ENCODE assay signal across 11 cellular contexts in genomic region chr3:43291546-43291945, GRCh38. TPM values are rescaled to one million over a fixed set of nuclear protein-coding genes. Genes with fewer than 3 reads are reported as not detected.
DNase-seq lines count a peak whose midpoint lies in the region; ATAC-seq and TF ChIP-seq lines count a peak whose summit lies in the region.
"Had no signal": no experiment of that assay in that cellular context is flagged by ENCODE, and none has a peak within 500 bp of the region (broad histone marks: within the 10 kb centered on the region; RNA-seq: fewer than 3 reads in every experiment).

No MANE protein-coding gene starts in this region.

- in situ Hi-C loops in GM23248 (cut with MboI), result no loop called here

- no peak for ATAC-seq in left ventricle myocardium superior
- no peak for ATAC-seq in lower lobe of right lung
- ATAC-seq in HG02759 (IDR thresholded peaks at IDR 0.05; ENCODE audit: unreplicated experiment), result no peak

- H3K9me2 ChIP-seq in GM23248 (ENCODE audit: insufficient read depth), result no peaks in the 10 kb centered on the region

- POLR2A ChIA-PET in RWPE1 (lab: Yijun Ruan, JAX; ENCODE audit: low non-redundant PET), result no interaction called here

- H3K27me3 ChIP-seq in left ventricle myocardium inferior (ENCODE audit: low read depth) (no peaks in the 10 kb centered on the region), lower lobe of right lung (ENCODE audit: low read depth) (no peaks in the 10 kb centered on the region), GM23248 (replicated peaks; ENCODE audit: insufficient read depth) (no peaks in the 10 kb centered on the region)
- H3K27me3 ChIP-seq: colonic mucosa, sigmoid colon had no signal

- peaks cover 96% of the 10 kb centered on the region for H3K4me1 ChIP-seq in left ventricle myocardium inferior
- H3K4me1 ChIP-seq in lower lobe of right lung, result peaks cover 87% of the 10 kb centered on the region
- peaks cover 33% of the 10 kb centered on the region for H3K4me1 ChIP-seq in GM23248 (ENCODE audit: insufficient read depth)

- H3K27me3 Mint-ChIP-seq in activated T-helper 2 cell treated with anti-CD3 and anti-CD28 coated beads, Interferon-gamma antibody, Interleukin-2, Interleukin-4, amounts not matched to agents 10 μg/mL and 5 μg/mL and 100 μg/mL, durations not matched to agents 14 hours and 24 hours and 36 hours (ENCODE audit: low read depth), result no peaks in the 10 kb centered on the region

- no peak overlapping the region for H2AFZ ChIP-seq in GM23248

- CTCF ChIA-PET in RWPE1 (lab: Yijun Ruan, JAX), result no interaction called here

- H3K27ac Mint-ChIP-seq in activated T-helper 2 cell treated with anti-CD3 and anti-CD28 coated beads, Interferon-gamma antibody, Interleukin-2, Interleukin-4, amounts not matched to agents 10 μg/mL and 5 μg/mL and 100 μg/mL, durations not matched to agents 14 hours and 24 hours and 36 hours, result peak overlapping the region; percentile 24

- H3K4me2 ChIP-seq in GM23248 (ENCODE audit: unreplicated experiment), result no peak overlapping the region

- 82 to 97% methylated on average over 1 of the region's 1 CpG for WGBS in GM23248 (ENCODE audit: low coverage in 1 of 2, low lambda C conversion rate in 2 of 2, missing lambda C conversion rate in 2 of 2), 2 experiments

- H3F3A ChIP-seq in GM23248 (ENCODE audit: insufficient read depth), result no peaks in the 10 kb centered on the region; the same call in 1 of the 2 replicates

- H3K27ac ChIP-seq in left ventricle myocardium inferior (replicated peaks) (peak overlapping the region; percentile 95), lower lobe of right lung (peak overlapping the region; percentile 83), GM23248 (no peak overlapping the region), RWPE1 (no peak overlapping the region)
- H3K27ac ChIP-seq: colonic mucosa had no signal

- H3K9me3 ChIP-seq in left ventricle myocardium inferior (replicated peaks), result no peaks in the 10 kb centered on the region
- no peaks in the 10 kb centered on the region for H3K9me3 ChIP-seq in lower lobe of right lung
- no peaks in the 10 kb centered on the region for H3K9me3 ChIP-seq in GM23248 (ENCODE audit: low read depth)
- H3K9me3 ChIP-seq: colonic mucosa, sigmoid colon had no signal

- DNase-seq in left ventricle myocardium inferior, result no peak
- DNase-seq in left ventricle myocardium superior, result no peak
- DNase-seq in activated T-helper 2 cell treated with anti-CD3 and anti-CD28 coated beads, Interferon-gamma antibody, Interleukin-2, Interleukin-4, amounts not matched to agents 10 μg/mL and 5 μg/mL and 100 μg/mL, durations not matched to agents 14 hours and 24 hours and 36 hours (ENCODE audit: low spot score), result no peak
- no peak for DNase-seq in lower lobe of right lung
- DNase-seq in NCI-H187 treated with DMSO at 0.1 percent for 48 hours (lab: John Stamatoyannopoulos, UW), result no peak
- DNase-seq in GM23248, result no peak
- DNase-seq in RWPE1 (ENCODE audit: low spot score), result no peak
- DNase-seq: colonic mucosa, NCI-H1048, sigmoid colon had no signal

- no peak for TF ChIP-seq CTCF in left ventricle myocardium inferior (IDR thresholded peaks at IDR 0.05; ENCODE audit: borderline replicate concordance)
- no peak for TF ChIP-seq CTCF in lower lobe of right lung (IDR thresholded peaks at IDR 0.05)
- TF ChIP-seq CTCF in RWPE1 (conservative IDR thresholded peaks at IDR 0.05; ENCODE audit: low read depth), result no peak

- intact Hi-C loops in left ventricle myocardium inferior (cut with micrococcal nuclease), result loop anchor here (10.0 kb wide), 1 partner anchor 213 kb away; no protein-coding TSS in a partner anchor
- intact Hi-C loops in left ventricle myocardium superior (cut with micrococcal nuclease), result loop anchor here (5.0 kb wide), 1 partner anchor 36 kb away; no protein-coding TSS in a partner anchor
- intact Hi-C loops in activated T-helper 2 cell treated with anti-CD3 and anti-CD28 coated beads, Interferon-gamma antibody, Interleukin-2, Interleukin-4, amounts not matched to agents 10 μg/mL and 5 μg/mL and 100 μg/mL, durations not matched to agents 14 hours and 24 hours and 36 hours (cut with micrococcal nuclease), result loop anchor here (10.0 kb wide), 1 partner anchor 333 kb away; the partner anchor contains the start of gene ANO10
- intact Hi-C loops in lower lobe of right lung (cut with DNase I), result no loop called here

- no peak overlapping the region for H3K9ac ChIP-seq in GM23248

- no peaks in the 10 kb centered on the region for H3K36me3 ChIP-seq in left ventricle myocardium inferior
- H3K36me3 ChIP-seq in lower lobe of right lung, result peaks cover 4% of the 10 kb centered on the region
- no peaks in the 10 kb centered on the region for H3K36me3 ChIP-seq in GM23248 (ENCODE audit: low read depth)
- H3K36me3 ChIP-seq: colonic mucosa, sigmoid colon had no signal

- peaks cover 36% of the 10 kb centered on the region for H3K36me3 Mint-ChIP-seq in activated T-helper 2 cell treated with anti-CD3 and anti-CD28 coated beads, Interferon-gamma antibody, Interleukin-2, Interleukin-4, amounts not matched to agents 10 μg/mL and 5 μg/mL and 100 μg/mL, durations not matched to agents 14 hours and 24 hours and 36 hours (ENCODE audit: low read depth)

- peaks cover 72% of the 10 kb centered on the region for H3K4me1 Mint-ChIP-seq in activated T-helper 2 cell treated with anti-CD3 and anti-CD28 coated beads, Interferon-gamma antibody, Interleukin-2, Interleukin-4, amounts not matched to agents 10 μg/mL and 5 μg/mL and 100 μg/mL, durations not matched to agents 14 hours and 24 hours and 36 hours (ENCODE audit: low read depth)

- peaks cover 97% of the 10 kb centered on the region for H3K79me2 ChIP-seq in GM23248 (ENCODE audit: insufficient read depth)

- peak overlapping the region; percentile 77 for H3K4me3 ChIP-seq in left ventricle myocardium inferior
- peak overlapping the region; percentile 70 for H3K4me3 ChIP-seq in lower lobe of right lung
- H3K4me3 ChIP-seq in GM23248, result no peak overlapping the region
- H3K4me3 ChIP-seq: colonic mucosa, sigmoid colon had no signal

- no peaks in the 10 kb centered on the region for H3K9me3 Mint-ChIP-seq in activated T-helper 2 cell treated with anti-CD3 and anti-CD28 coated beads, Interferon-gamma antibody, Interleukin-2, Interleukin-4, amounts not matched to agents 10 μg/mL and 5 μg/mL and 100 μg/mL, durations not matched to agents 14 hours and 24 hours and 36 hours

- H3K4me3 Mint-ChIP-seq in activated T-helper 2 cell treated with anti-CD3 and anti-CD28 coated beads, Interferon-gamma antibody, Interleukin-2, Interleukin-4, amounts not matched to agents 10 μg/mL and 5 μg/mL and 100 μg/mL, durations not matched to agents 14 hours and 24 hours and 36 hours (ENCODE audit: low read depth), result peak overlapping the region; percentile 26

- H4K20me1 ChIP-seq in GM23248 (ENCODE audit: insufficient read depth), result no peaks in the 10 kb centered on the region; the same call in 1 of the 2 replicates

RNA-seq across cellular contexts. Expression of gene SNRK, which starts 5.2 kb away (rescaled TPM):
- total RNA-seq in left ventricle myocardium inferior (23.1 TPM), left ventricle myocardium superior (23.6 TPM), lower lobe of right lung (55.1 TPM)
- 28.0 and 28.7 TPM in 2 replicates for total RNA-seq in activated T-helper 2 cell treated with anti-CD3 and anti-CD28 coated beads, Interferon-gamma antibody, Interleukin-2, Interleukin-4, amounts not matched to agents 10 μg/mL and 5 μg/mL and 100 μg/mL, durations not matched to agents 14 hours and 24 hours and 36 hours
- total RNA-seq in GM23248 (2014; rRNA removed; shearing (Covaris generic)), result 11.6 and 15.0 TPM in 2 replicates
- polyA plus RNA-seq in GM23248 (2016; fragmentation: Nextera tagmentation; extraction: Ambion mirVana), result 5.0 and 6.4 TPM in 2 replicates

Comparison
In these comparisons a context has a peak if more than half of its experiments do, and no peak if none do; other contexts are left out.
1. H3K27ac ChIP-seq: peak in left ventricle myocardium inferior (single experiment) and lower lobe of right lung (single experiment); none in GM23248 (single experiment) and RWPE1 (single experiment).